Comparison of ENCODE assay signal across 24 cellular contexts in genomic region chr6:37579444-37580067, GRCh38.
"Had no signal": no experiment of that assay in that cellular context is flagged by ENCODE, and none has a peak within 500 bp of the region (broad histone marks: within the 10 kb centered on the region; RNA-seq: fewer than 3 reads in every experiment).

No MANE protein-coding gene starts in this region.

- H3K27ac Mint-ChIP-seq: activated naive CD4-positive, alpha-beta T cell treated with anti-CD3 and anti-CD28 coated beads for 36 hours; activated naive CD8-positive, alpha-beta T cell treated with anti-CD3 and anti-CD28 coated beads for 36 hours; activated T-helper 1 cell treated with anti-CD3 and anti-CD28 coated beads, Interleukin-12 subunit alpha, Interleukin-12 subunit beta, Interleukin-2, Interleukin-4 antibody, amounts not matched to agents 30 ng/mL and 10 ng/mL and 1 ng/mL, durations not matched to agents 14 hours and 24 hours and 36 hours; nephron; stimulated activated memory B cell treated with anti-CD40 and anti-IgM and Interleukin-4, amounts not matched to agents 10 μg/mL and 1 μg/mL and 100 μg/mL, for 72 hours; type B pancreatic cell had no signal

- ATAC-seq: stimulated activated memory B cell treated with anti-CD40 and anti-IgM and Interleukin-4, amounts not matched to agents 10 μg/mL and 1 μg/mL and 100 μg/mL, for 72 hours; stimulated activated naive CD8-positive, alpha-beta T cell treated with anti-CD3 and anti-CD28 coated beads, Interleukin-15, amount 100 ng/mL, for 72 hours had no signal

- DNase-seq: activated CD4-positive, alpha-beta T cell treated with anti-CD3 and anti-CD28 coated beads for 4 hours; activated CD4-positive, alpha-beta T cell treated with anti-CD3 and anti-CD28 coated beads, Interleukin-2, amount 50 U/mL, for 4 hours; activated effector memory CD4-positive, alpha-beta T cell treated with anti-CD3 and anti-CD28 coated beads, Interleukin-2, amount 50 U/mL, for 16 hours; activated naive CD4-positive, alpha-beta T cell treated with anti-CD3 and anti-CD28 coated beads for 36 hours; activated naive CD8-positive, alpha-beta T cell treated with anti-CD3 and anti-CD28 coated beads for 36 hours; adrenal gland; cerebellar nuclear complex; colonic mucosa; effector CD8-positive, alpha-beta T cell; kidney glomerular epithelial cell; stimulated activated CD4-positive, alpha-beta T cell treated with anti-CD3 and anti-CD28 coated beads, Interleukin-1b, Interleukin-23, amount 100 ng/mL, for 48 hours; stimulated activated CD4-positive, alpha-beta T cell treated with anti-CD3 and anti-CD28 coated beads, Interleukin-4, amount 100 ng/mL, for 4 hours; stimulated activated CD8-positive, alpha-beta memory T cell treated with anti-CD3 and anti-CD28 coated beads, Interleukin-4, amount 100 ng/mL, for 48 hours; stimulated activated naive CD8-positive, alpha-beta T cell treated with anti-CD3 and anti-CD28 coated beads, Interleukin-15, amount 100 ng/mL, for 72 hours; substantia nigra; uterus had no signal

- H3K9me3 Mint-ChIP-seq: activated naive CD4-positive, alpha-beta T cell treated with anti-CD3 and anti-CD28 coated beads for 36 hours; activated naive CD8-positive, alpha-beta T cell treated with anti-CD3 and anti-CD28 coated beads for 36 hours; activated T-helper 1 cell treated with anti-CD3 and anti-CD28 coated beads, Interleukin-12 subunit alpha, Interleukin-12 subunit beta, Interleukin-2, Interleukin-4 antibody, amounts not matched to agents 30 ng/mL and 10 ng/mL and 1 ng/mL, durations not matched to agents 14 hours and 24 hours and 36 hours; nephron; stimulated activated memory B cell treated with anti-CD40 and anti-IgM and Interleukin-4, amounts not matched to agents 10 μg/mL and 1 μg/mL and 100 μg/mL, for 72 hours; stimulated activated naive CD8-positive, alpha-beta T cell treated with anti-CD3 and anti-CD28 coated beads, Interleukin-15, amount 100 ng/mL, for 72 hours; type B pancreatic cell had no signal

- H3K27ac ChIP-seq: adrenal gland, ascending aorta, cardiac muscle cell, colonic mucosa, uterus had no signal

- H3K4me2 ChIP-seq: smooth muscle cell had no signal

- H3K9me3 ChIP-seq: adrenal gland, ascending aorta, colonic mucosa, uterus had no signal

- H3K4me1 Mint-ChIP-seq: activated naive CD8-positive, alpha-beta T cell treated with anti-CD3 and anti-CD28 coated beads for 36 hours; nephron; stimulated activated naive CD8-positive, alpha-beta T cell treated with anti-CD3 and anti-CD28 coated beads, Interleukin-15, amount 100 ng/mL, for 72 hours had no signal

- H3K36me3 ChIP-seq: adrenal gland, ascending aorta, cardiac muscle cell, colonic mucosa, uterus had no signal

- H3K4me1 ChIP-seq: adrenal gland, ascending aorta, colonic mucosa, uterus had no signal

- H3K4me3 ChIP-seq: adrenal gland, ascending aorta, cardiac muscle cell, colonic mucosa, smooth muscle cell, uterus had no signal

- H3K4me3 Mint-ChIP-seq: activated naive CD4-positive, alpha-beta T cell treated with anti-CD3 and anti-CD28 coated beads for 36 hours; activated naive CD8-positive, alpha-beta T cell treated with anti-CD3 and anti-CD28 coated beads for 36 hours; activated T-helper 1 cell treated with anti-CD3 and anti-CD28 coated beads, Interleukin-12 subunit alpha, Interleukin-12 subunit beta, Interleukin-2, Interleukin-4 antibody, amounts not matched to agents 30 ng/mL and 10 ng/mL and 1 ng/mL, durations not matched to agents 14 hours and 24 hours and 36 hours; brain; nephron; stimulated activated memory B cell treated with anti-CD40 and anti-IgM and Interleukin-4, amounts not matched to agents 10 μg/mL and 1 μg/mL and 100 μg/mL, for 72 hours; stimulated activated naive CD8-positive, alpha-beta T cell treated with anti-CD3 and anti-CD28 coated beads, Interleukin-15, amount 100 ng/mL, for 72 hours; type B pancreatic cell had no signal

- H3K27me3 Mint-ChIP-seq: activated naive CD8-positive, alpha-beta T cell treated with anti-CD3 and anti-CD28 coated beads for 36 hours; stimulated activated memory B cell treated with anti-CD40 and anti-IgM and Interleukin-4, amounts not matched to agents 10 μg/mL and 1 μg/mL and 100 μg/mL, for 72 hours had no signal

- H3K36me3 Mint-ChIP-seq: activated naive CD8-positive, alpha-beta T cell treated with anti-CD3 and anti-CD28 coated beads for 36 hours; brain; stimulated activated memory B cell treated with anti-CD40 and anti-IgM and Interleukin-4, amounts not matched to agents 10 μg/mL and 1 μg/mL and 100 μg/mL, for 72 hours; type B pancreatic cell had no signal

- H3K27me3 ChIP-seq: ascending aorta, cardiac muscle cell, colonic mucosa, uterus had no signal
